ENCODE assay signal across 22 cellular contexts in genomic region chrX:37420756-37421155, GRCh38.
DNase-seq lines count a peak whose midpoint lies in the region; ATAC-seq, FAIRE-seq and TF ChIP-seq lines count a peak whose summit lies in the region.
"Had no signal": no experiment of that assay in that cellular context is flagged by ENCODE, and none has a peak within 500 bp of the region (broad histone marks: within the 10 kb centered on the region; RNA-seq: fewer than 3 reads in every experiment).

No MANE protein-coding gene starts in this region.

- no peak overlapping the region for H3K4me3 Mint-ChIP-seq in T-helper 17 cell
- H3K4me3 Mint-ChIP-seq: B cell; CD4-positive, CD25-positive, alpha-beta regulatory T cell; CD8-positive, alpha-beta T cell; GM23338; H9 had no signal

- peak; percentile 75 for FAIRE-seq in pancreas (lab: Jason Lieb, UNC)
- FAIRE-seq: A204.1, G401.6, GM12892 had no signal

- TF ChIP-seq CTCF in choroid plexus epithelial cell (conservative IDR thresholded peaks at IDR 0.05; ENCODE audit: low read depth, low read length) (no peak), pancreas (IDR thresholded peaks at IDR 0.05) (no peak)

- H3K27ac Mint-ChIP-seq in T-helper 17 cell, result no peak overlapping the region
- H3K27ac Mint-ChIP-seq: B cell; CD4-positive, CD25-positive, alpha-beta regulatory T cell; CD8-positive, alpha-beta T cell; GM23338; H9 had no signal

- no peaks in the 10 kb centered on the region for H3K36me3 ChIP-seq in pancreas
- H3K36me3 ChIP-seq: BLaER1 had no signal

- H3K9me3 ChIP-seq in pancreas (no peaks in the 10 kb centered on the region), T-helper 17 cell (ENCODE audit: control insufficient read depth, low read length, poor library complexity, severe bottlenecking) (no peaks in the 10 kb centered on the region)
- H3K9me3 ChIP-seq: BLaER1, Caco-2 had no signal

- DNase-seq in LHCN-M2 (ENCODE audit: low read depth) (peak; percentile 13), SK-MEL-5 (ENCODE audit: low read depth, low spot score) (peak; percentile 7), choroid plexus epithelial cell (ENCODE audit: low read depth) (peak; percentile 11), pancreas (no peak), T-helper 17 cell (no peak), NCI-H82 treated with DMSO at 0.1 percent for 48 hours (lab: John Stamatoyannopoulos, UW; ENCODE audit: unreplicated experiment) (no peak), germinal center (ENCODE audit: low spot score) (no peak)
- DNase-seq: Caco-2; CD4-positive, CD25-positive, alpha-beta regulatory T cell; CD8-positive, alpha-beta T cell; DMS153; DND-41; H9 had no signal

- no peak overlapping the region for H3K27ac ChIP-seq in pancreas
- H3K27ac ChIP-seq: BLaER1, C4-2B had no signal

- intact Hi-C loops in pancreas (cut with DNase I), result no loop called here

- in situ Hi-C loops in SK-MEL-5 (cut with HindIII; ENCODE audit: low pct_unique_long_range_greater_than_20kb, low sequenced_read_pairs), result no loop called here

- ATAC-seq in pancreas (no peak), GM21447 (IDR thresholded peaks at IDR 0.05; ENCODE audit: unreplicated experiment) (no peak), T-helper 17 cell (no peak)
- ATAC-seq: CD8-positive, alpha-beta T cell; GM23338; HCT116 had no signal

- H3K27me3 Mint-ChIP-seq in T-helper 17 cell, result no peaks in the 10 kb centered on the region
- H3K27me3 Mint-ChIP-seq: B cell; CD4-positive, CD25-positive, alpha-beta regulatory T cell had no signal

- 76 to 91% methylated on average over 3 of the region's 3 CpGs for WGBS in pancreas, 2 donors

- H3K4me3 ChIP-seq in choroid plexus epithelial cell (ENCODE audit: low read depth, low read length) (no peak overlapping the region), pancreas (no peak overlapping the region)
- H3K4me3 ChIP-seq: BLaER1, GM23338 had no signal

- no peaks in the 10 kb centered on the region for H3K4me1 ChIP-seq in pancreas
- H3K4me1 ChIP-seq: BLaER1, Caco-2 had no signal

- H3K27me3 ChIP-seq in pancreas, result peaks cover 0 to 4% (median 2%) of the 10 kb centered on the region in 4 donors
- H3K27me3 ChIP-seq: BLaER1 had no signal

- H3K4me1 Mint-ChIP-seq in T-helper 17 cell, result no peaks in the 10 kb centered on the region
- H3K4me1 Mint-ChIP-seq: B cell; CD4-positive, CD25-positive, alpha-beta regulatory T cell; GM23338; H9 had no signal

- no peaks in the 10 kb centered on the region for H3K36me3 Mint-ChIP-seq in T-helper 17 cell (ENCODE audit: low read depth)
- H3K36me3 Mint-ChIP-seq: CD4-positive, CD25-positive, alpha-beta regulatory T cell; CD8-positive, alpha-beta T cell had no signal

Comparison
In these comparisons a context has a peak if more than half of its experiments do, and no peak if none do; other contexts are left out.
1. DNase-seq: peak in LHCN-M2 (single experiment), SK-MEL-5 (single experiment) and choroid plexus epithelial cell (single experiment); none in pancreas (0 of 6), T-helper 17 cell (0 of 3), NCI-H82 treated with DMSO at 0.1 percent for 48 hours (single experiment) and germinal center (single experiment).